ENCODE assay signal across 12 cellular contexts in genomic region chr14:73751157-73751691, GRCh38. TPM values are rescaled to one million over a fixed set of nuclear protein-coding genes. Genes with fewer than 3 reads are reported as not detected.
A peak's percentile ranks its signal among the peaks of the same experiment; 100 is the strongest.
DNase-seq lines count a peak whose midpoint lies in the region; ATAC-seq, FAIRE-seq and TF ChIP-seq lines count a peak whose summit lies in the region.
"Had no signal": no experiment of that assay in that cellular context is flagged by ENCODE, and none has a peak within 500 bp of the region (broad histone marks: within the 10 kb centered on the region; RNA-seq: fewer than 3 reads in every experiment).

No MANE protein-coding gene starts in this region.

- H3K36me3 Mint-ChIP-seq in naive thymus-derived CD8-positive, alpha-beta T cell = peaks cover 0 to 3% (median 0%) of the 10 kb centered on the region in 3 donors

- H3K27ac ChIP-seq in right cardiac atrium (ENCODE audit: low read length) (peak overlapping the region; percentile 21), ascending aorta (peak overlapping the region; percentile 98 to 99), aorta (ENCODE audit: low read depth in 1 of 2, low read length in 2 of 2) (peak overlapping the region; percentile 53 to 79)

- POLR2A ChIA-PET in naive thymus-derived CD8-positive, alpha-beta T cell (lab: Charles Lee) = interaction anchor here (1.2 to 14.3 kb wide), 4 partner anchors 8 to 37 kb away, joined by 5 to 387 read pairs (median 192); a partner anchor contains a TSS

- TF ChIP-seq CTCF in ascending aorta (IDR thresholded peaks at IDR 0.05) = no peak

- H3K4me3 Mint-ChIP-seq in naive thymus-derived CD8-positive, alpha-beta T cell = peak overlapping the region in 9 of 10 donors; percentile 42 to 84 (median 52)

- peaks cover 56 to 100% (median 99%) of the 10 kb centered on the region in 4 donors for H3K4me1 Mint-ChIP-seq in naive thymus-derived CD8-positive, alpha-beta T cell

- no peak for ATAC-seq in right cardiac atrium
- ATAC-seq in left ventricle myocardium superior = no peak
- peak in 1 of 2 donors; percentile 13 for ATAC-seq in naive thymus-derived CD8-positive, alpha-beta T cell
- no peak for ATAC-seq in aorta (ENCODE audit: low FRiP score)
- no peak for ATAC-seq in GM21786 (IDR thresholded peaks at IDR 0.05; ENCODE audit: unreplicated experiment)
- ATAC-seq in HG02973 (IDR thresholded peaks at IDR 0.05; ENCODE audit: unreplicated experiment) = no peak

- no peak for FAIRE-seq in frontal cortex (lab: Jason Lieb, UNC)

- H3K9me3 ChIP-seq in right cardiac atrium (ENCODE audit: control insufficient read depth, low read length) (no peaks in the 10 kb centered on the region), ascending aorta (no peaks in the 10 kb centered on the region), aorta (ENCODE audit: control insufficient read depth, low read length) (no peaks in the 10 kb centered on the region)

- no peaks in the 10 kb centered on the region for H3K27me3 Mint-ChIP-seq in naive thymus-derived CD8-positive, alpha-beta T cell
- H3K27me3 Mint-ChIP-seq: brain had no signal

- H3K27ac Mint-ChIP-seq in naive thymus-derived CD8-positive, alpha-beta T cell = peak overlapping the region; percentile 87 to 99 (median 99)

- H3K4me3 ChIP-seq in right cardiac atrium (ENCODE audit: low read length) (no peak overlapping the region), ascending aorta (no peak overlapping the region), aorta (ENCODE audit: low read length in 2 of 2) (no peak overlapping the region)

- H3K9me3 Mint-ChIP-seq in naive thymus-derived CD8-positive, alpha-beta T cell = no peaks in the 10 kb centered on the region
- H3K9me3 Mint-ChIP-seq: brain had no signal

- H3K27me3 ChIP-seq in right cardiac atrium (ENCODE audit: control insufficient read depth, insufficient read depth) = no peaks in the 10 kb centered on the region
- no peaks in the 10 kb centered on the region for H3K27me3 ChIP-seq in ascending aorta
- no peaks in the 10 kb centered on the region for H3K27me3 ChIP-seq in aorta (ENCODE audit: control insufficient read depth in 1 of 2, insufficient read depth in 2 of 2, low read length in 1 of 2)

- DNase-seq in right cardiac atrium (peak in 1 of 3 donors; percentile 15), left ventricle myocardium superior (no peak), ascending aorta (ENCODE audit: low spot score in 2 of 2) (no peak), aorta (peak in 1 of 2 donors; percentile 40), frontal cortex (ENCODE audit: low spot score in 2 of 2) (no peak)
- DNase-seq in naive thymus-derived CD8-positive, alpha-beta T cell = no peak
- DNase-seq: Calu3, hippocampal formation, NCI-H82 had no signal

- 42% methylated on average over 7 of the region's 7 CpGs for WGBS in right cardiac atrium
- 46 to 53% methylated on average over 7 of the region's 7 CpGs for WGBS in aorta, 2 donors

- H3K4me1 ChIP-seq in right cardiac atrium (ENCODE audit: control insufficient read depth, insufficient read depth, low read length) (peaks cover 66% of the 10 kb centered on the region), ascending aorta (peaks cover 70 to 99% of the 10 kb centered on the region in 2 donors), aorta (ENCODE audit: control insufficient read depth in 1 of 2, insufficient read depth in 2 of 2, low read length in 2 of 2) (peaks cover under 1 to 15% of the 10 kb centered on the region in 2 donors)

- no peaks in the 10 kb centered on the region for H3K36me3 ChIP-seq in ascending aorta
- no peaks in the 10 kb centered on the region for H3K36me3 ChIP-seq in aorta (ENCODE audit: control insufficient read depth in 1 of 2, insufficient read depth in 2 of 2, low read length in 1 of 2)

- intact Hi-C loops in right cardiac atrium (cut with DNase I) = loop anchor here in 2 of 4 donors (5.0 kb wide), 1 partner anchor 36 kb away; no protein-coding TSS in a partner anchor
- intact Hi-C loops in left ventricle myocardium superior (cut with micrococcal nuclease) = no loop called here
- intact Hi-C loops in ascending aorta (cut with DNase I) = loop anchor here (5.0 to 10.0 kb wide), 2 partner anchors 36 to 334 kb away; partner anchors contain the start of genes ALDH6A1 and LIN52
- intact Hi-C loops in aorta (cut with DNase I) = loop anchor here (5.0 kb wide), 2 partner anchors 36 to 41 kb away; no protein-coding TSS in a partner anchor

RNA-seq across cellular contexts. Expression of gene PNMA1, which starts 37.0 kb away (rescaled TPM):
- total RNA-seq in right cardiac atrium (10 to 100 TPM; 25.6 to 36.3 (median 30.0) TPM), left ventricle myocardium superior (13.9 TPM), ascending aorta (30.2 TPM), aorta (10 to 100 TPM; 36.7 to 45.5 TPM), frontal cortex (70.5 TPM)
- polyA plus RNA-seq in right cardiac atrium (18.0 TPM), aorta (10 to 100 TPM; 22.4 to 35.2 TPM)
- total RNA-seq in naive thymus-derived CD8-positive, alpha-beta T cell = 10 to 100 TPM; 40.0 to 43.4 TPM
- 10 to 100 TPM; 31.6 to 37.2 (median 37.2) TPM for polyA plus RNA-seq in naive thymus-derived CD8-positive, alpha-beta T cell

Comparison
In these comparisons a context has a peak if more than half of its experiments do, and no peak if none do; other contexts are left out.
1. H3K27ac ChIP-seq: peak in every context shown above with its lines; median percentile 98 in ascending aorta; 66 in aorta; 21 in right cardiac atrium.